ENCODE assay signal across 13 cellular contexts in the genomic region with DNA sequence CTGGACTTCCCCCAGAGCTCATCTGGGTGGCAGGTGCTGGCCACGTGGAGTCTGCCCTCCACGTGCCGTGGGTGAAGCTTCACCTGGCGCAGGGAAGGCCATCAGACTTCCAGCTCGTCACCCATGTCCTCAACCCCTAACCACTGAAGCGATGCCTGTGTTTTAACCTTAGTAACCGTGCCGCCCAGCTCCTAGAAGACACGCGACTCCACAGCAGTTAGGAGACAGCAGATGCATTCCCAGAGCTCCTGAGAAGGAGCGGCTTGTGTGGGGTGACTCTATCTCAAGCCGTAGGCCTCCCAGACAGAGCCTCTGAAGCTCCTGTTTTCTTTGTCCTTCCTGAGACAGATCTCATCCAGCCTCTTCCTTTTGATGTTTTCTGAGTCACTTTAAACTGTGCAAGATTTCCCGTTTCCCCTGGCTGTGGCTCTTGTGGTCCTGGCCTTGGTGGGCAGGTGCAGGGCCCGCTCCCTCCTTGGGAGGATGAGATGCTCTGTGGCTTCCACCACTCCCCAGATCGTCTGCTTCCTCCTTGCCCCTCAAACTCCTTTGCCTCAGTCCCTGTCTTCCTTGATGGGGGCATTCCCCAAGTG. TPM values are rescaled to one million over a fixed set of nuclear protein-coding genes. Genes with fewer than 3 reads are reported as not detected.
DNase-seq lines count a peak whose midpoint lies in the region; ATAC-seq, FAIRE-seq and TF ChIP-seq lines count a peak whose summit lies in the region.
"Had no signal": no experiment of that assay in that cellular context is flagged by ENCODE, and none has a peak within 500 bp of the region (broad histone marks: within the 10 kb centered on the region; RNA-seq: fewer than 3 reads in every experiment).

No MANE protein-coding gene starts in this region.

- POLR2A ChIA-PET in naive thymus-derived CD8-positive, alpha-beta T cell (lab: Charles Lee): interaction anchor here (0.9 to 2.1 kb wide), 7 partner anchors 9 to 92 kb away, joined by 3 to 6 read pairs (median 4); a partner anchor contains a TSS

- H4K20me1 ChIP-seq in astrocyte (ENCODE audit: insufficient read depth, low read length): peaks cover 32% of the 10 kb centered on the region

- H3K27me3 ChIP-seq in CD4-positive, CD25-positive, alpha-beta regulatory T cell (ENCODE audit: control insufficient read depth, insufficient read depth, low read length): no peaks in the 10 kb centered on the region
- no peaks in the 10 kb centered on the region for H3K27me3 ChIP-seq in astrocyte (ENCODE audit: insufficient read depth, low read length)
- H3K27me3 ChIP-seq: gastroesophageal sphincter, stomach had no signal

- peaks cover 17% of the 10 kb centered on the region for H3K4me1 ChIP-seq in CD4-positive, CD25-positive, alpha-beta regulatory T cell (ENCODE audit: control insufficient read depth, insufficient read depth, low read length, poor library complexity, severe bottlenecking)
- H3K4me1 ChIP-seq in astrocyte (ENCODE audit: insufficient read depth, low read length): peaks cover 16% of the 10 kb centered on the region

- H3K4me1 Mint-ChIP-seq in CD4-positive, CD25-positive, alpha-beta regulatory T cell: peaks cover 4 to 69% (median 26%) of the 10 kb centered on the region in 4 donors
- H3K4me1 Mint-ChIP-seq in astrocyte (ENCODE audit: low read depth, unreplicated experiment): peaks cover 25% of the 10 kb centered on the region
- peaks cover 30 to 93% (median 76%) of the 10 kb centered on the region in 4 donors for H3K4me1 Mint-ChIP-seq in naive thymus-derived CD8-positive, alpha-beta T cell

- no peaks in the 10 kb centered on the region for H3K9me3 Mint-ChIP-seq in CD4-positive, CD25-positive, alpha-beta regulatory T cell
- no peaks in the 10 kb centered on the region for H3K9me3 Mint-ChIP-seq in astrocyte (ENCODE audit: unreplicated experiment)
- H3K9me3 Mint-ChIP-seq in naive thymus-derived CD8-positive, alpha-beta T cell: no peaks in the 10 kb centered on the region

- H2AFZ ChIP-seq in astrocyte (ENCODE audit: low read depth, low read length): no peak overlapping the region

- H3K4me2 ChIP-seq in astrocyte (ENCODE audit: low read length): peak overlapping the region; percentile 5

- peaks cover 5% of the 10 kb centered on the region for H3K36me3 ChIP-seq in CD4-positive, CD25-positive, alpha-beta regulatory T cell (ENCODE audit: control insufficient read depth, insufficient read depth, low read length)
- H3K36me3 ChIP-seq in astrocyte (ENCODE audit: insufficient read depth, low read length): peaks cover 4% of the 10 kb centered on the region

- FAIRE-seq in astrocyte (lab: Jason Lieb, UNC): no peak

- peak overlapping the region in 2 of 3 donors; percentile 82 to 85 for H3K27ac Mint-ChIP-seq in CD4-positive, CD25-positive, alpha-beta regulatory T cell
- peak overlapping the region; percentile 0 for H3K27ac Mint-ChIP-seq in astrocyte (ENCODE audit: unreplicated experiment)
- H3K27ac Mint-ChIP-seq in naive thymus-derived CD8-positive, alpha-beta T cell: peak overlapping the region; percentile 82 to 97 (median 92)

- DNase-seq in CD4-positive, CD25-positive, alpha-beta regulatory T cell: no peak
- peak; percentile 88 for DNase-seq in Jurkat, Clone E6-1 (ENCODE audit: low read depth, low spot score)
- DNase-seq in astrocyte (ENCODE audit: low read depth) (no peak), NCI-H187 treated with DMSO at 0.1 percent for 48 hours (lab: John Stamatoyannopoulos, UW) (no peak), CD1c-positive myeloid dendritic cell (ENCODE audit: extremely low spot score) (no peak)
- peak in 6 of 10 donors; percentile 32 to 51 (median 44) for DNase-seq in naive thymus-derived CD8-positive, alpha-beta T cell
- DNase-seq in NK-92 treated with Interleukin-12 subunit alpha and Interleukin-12 subunit beta, amount 100 ng/mL, for 24 hours (lab: John Stamatoyannopoulos, UW): no peak
- DNase-seq: Calu3; left ventricle myocardium superior; stimulated activated CD4-positive, alpha-beta T cell treated with anti-CD3 and anti-CD28 coated beads, Interleukin-1b, Interleukin-23, amount 100 ng/mL, for 48 hours; stomach had no signal

- peak overlapping the region; percentile 1 for H3K9ac ChIP-seq in astrocyte (ENCODE audit: low read length)

- H3K27me3 Mint-ChIP-seq in CD4-positive, CD25-positive, alpha-beta regulatory T cell: no peaks in the 10 kb centered on the region
- H3K27me3 Mint-ChIP-seq in astrocyte (ENCODE audit: low read depth, unreplicated experiment): no peaks in the 10 kb centered on the region
- H3K27me3 Mint-ChIP-seq in naive thymus-derived CD8-positive, alpha-beta T cell: no peaks in the 10 kb centered on the region

- peaks cover 15% of the 10 kb centered on the region for H3K36me3 Mint-ChIP-seq in CD4-positive, CD25-positive, alpha-beta regulatory T cell
- peaks cover 29% of the 10 kb centered on the region for H3K36me3 Mint-ChIP-seq in astrocyte (ENCODE audit: low read depth, unreplicated experiment)
- H3K36me3 Mint-ChIP-seq in naive thymus-derived CD8-positive, alpha-beta T cell: peaks cover 0 to 8% (median 0%) of the 10 kb centered on the region in 3 donors

- peaks cover 78% of the 10 kb centered on the region for H3K79me2 ChIP-seq in astrocyte (ENCODE audit: insufficient read depth, low read length)

- ATAC-seq in CD4-positive, CD25-positive, alpha-beta regulatory T cell (ENCODE audit: low read depth in 2 of 2): no peak
- peak; percentile 65 for ATAC-seq in naive thymus-derived CD8-positive, alpha-beta T cell
- no peak for ATAC-seq in HG02884 (IDR thresholded peaks at IDR 0.05; ENCODE audit: unreplicated experiment)
- ATAC-seq: gastroesophageal sphincter had no signal

- H3K27ac ChIP-seq in CD4-positive, CD25-positive, alpha-beta regulatory T cell (ENCODE audit: insufficient read depth, low read length, poor library complexity, severe bottlenecking): no peak overlapping the region
- peak overlapping the region; percentile 49 for H3K27ac ChIP-seq in astrocyte (ENCODE audit: low read depth, low read length)
- H3K27ac ChIP-seq: gastroesophageal sphincter had no signal

- H3K9me3 ChIP-seq in CD4-positive, CD25-positive, alpha-beta regulatory T cell (ENCODE audit: control insufficient read depth in 2 of 2, low read length in 2 of 2): no peaks in the 10 kb centered on the region
- H3K9me3 ChIP-seq in astrocyte (ENCODE audit: insufficient read depth, low read depth, low read length): no peaks in the 10 kb centered on the region
- H3K9me3 ChIP-seq: gastroesophageal sphincter, stomach had no signal

- no peak overlapping the region for H3K4me3 Mint-ChIP-seq in CD4-positive, CD25-positive, alpha-beta regulatory T cell
- H3K4me3 Mint-ChIP-seq in astrocyte (ENCODE audit: unreplicated experiment): no peak overlapping the region
- peak overlapping the region; percentile 62 to 86 (median 70) for H3K4me3 Mint-ChIP-seq in naive thymus-derived CD8-positive, alpha-beta T cell

- H3K4me3 ChIP-seq in CD4-positive, CD25-positive, alpha-beta regulatory T cell (ENCODE audit: low read depth, low read length): no peak overlapping the region
- no peak overlapping the region for H3K4me3 ChIP-seq in Jurkat, Clone E6-1 (ENCODE audit: low read length)
- H3K4me3 ChIP-seq in astrocyte (ENCODE audit: insufficient read depth, low read depth, low read length): no peak overlapping the region
- H3K4me3 ChIP-seq: gastroesophageal sphincter, stomach had no signal

- no peak for TF ChIP-seq CTCF in astrocyte (IDR thresholded peaks at IDR 0.05; ENCODE audit: insufficient read depth, low read depth, low read length)

RNA-seq across cellular contexts. Expression of a gene that starts 41.4 kb away (rescaled TPM):
- 130 TPM for total RNA-seq in CD4-positive, CD25-positive, alpha-beta regulatory T cell
- 10 to 100 TPM; 36.3 to 51.9 (median 44.7) TPM for polyA plus RNA-seq in CD4-positive, CD25-positive, alpha-beta regulatory T cell
- polyA plus RNA-seq in Jurkat, Clone E6-1 (2012; ENCODE audit: insufficient read depth, insufficient read length): 30.4 TPM
- total RNA-seq in astrocyte: 70.7 and 75.6 TPM in 2 replicates
- 100 to 1,000 TPM; 109 to 111 TPM for total RNA-seq in naive thymus-derived CD8-positive, alpha-beta T cell
- 10 to 100 TPM; 25.2 to 44.1 (median 34.1) TPM for polyA plus RNA-seq in naive thymus-derived CD8-positive, alpha-beta T cell

RNA-seq across cellular contexts. Expression of a gene that starts 51.9 kb away (rescaled TPM):
- total RNA-seq in CD4-positive, CD25-positive, alpha-beta regulatory T cell: 55.1 TPM
- 1 to 10 TPM; 1.8 to 4.1 (median 2.3) TPM for polyA plus RNA-seq in CD4-positive, CD25-positive, alpha-beta regulatory T cell
- 5.3 TPM for polyA plus RNA-seq in Jurkat, Clone E6-1 (2012; ENCODE audit: insufficient read depth, insufficient read length)
- 51.8 and 53.6 TPM in 2 replicates for total RNA-seq in astrocyte
- 10 to 100 TPM; 71.5 to 78.5 TPM for total RNA-seq in naive thymus-derived CD8-positive, alpha-beta T cell
- polyA plus RNA-seq in naive thymus-derived CD8-positive, alpha-beta T cell: 1 to 10 TPM; 2.3 to 5.6 (median 3.6) TPM

Comparison
In these comparisons a context has a peak if more than half of its experiments do, and no peak if none do; other contexts are left out.
1. ATAC-seq: peak in naive thymus-derived CD8-positive, alpha-beta T cell (2 of 2); none in CD4-positive, CD25-positive, alpha-beta regulatory T cell (0 of 2) and HG02884 (single experiment).
2. DNase-seq: peak in Jurkat, Clone E6-1 (single experiment) and naive thymus-derived CD8-positive, alpha-beta T cell (6 of 10); none in CD4-positive, CD25-positive, alpha-beta regulatory T cell (0 of 3), astrocyte (single experiment), NCI-H187 treated with DMSO at 0.1 percent for 48 hours (single experiment), CD1c-positive myeloid dendritic cell (single experiment) and NK-92 treated with Interleukin-12 subunit alpha and Interleukin-12 subunit beta, amount 100 ng/mL, for 24 hours (single experiment).
3. H3K27ac Mint-ChIP-seq: peak in every context shown above with its lines; median percentile 92 in naive thymus-derived CD8-positive, alpha-beta T cell; 84 in CD4-positive, CD25-positive, alpha-beta regulatory T cell; 0 in astrocyte.
4. H3K4me3 Mint-ChIP-seq: peak in naive thymus-derived CD8-positive, alpha-beta T cell (10 of 10); none in CD4-positive, CD25-positive, alpha-beta regulatory T cell (0 of 4) and astrocyte (single experiment).